Comparison of ENCODE assay signal across 1 cellular context in genomic region chr16:58128721-58129096, GRCh38.
TF ChIP-seq lines count a peak whose summit lies in the region.

No MANE protein-coding gene starts in this region.

TF ChIP-seq in HepG2, 621 proteins besides CTCF, POLR2A, EP300 and RAD21 (continued from another document):
- TF ChIP-seq ZNF18 (CRISPR knock-in tag; IDR thresholded peaks at IDR 0.05; ENCODE audit: insufficient replicate concordance) (no peak), ZNF780A (CRISPR knock-in tag; IDR thresholded peaks at IDR 0.05) (no peak), SIN3A (IDR thresholded peaks at IDR 0.05; ENCODE audit: borderline replicate concordance, low read depth, low read length) (peak; percentile 21; the same call in 1 of the 2 replicates), PATZ1 (CRISPR knock-in tag; IDR thresholded peaks at IDR 0.05) (peak; percentile 29; the same call in 1 of the 2 replicates)
